In genomic region chr18:45722899-45723298, GRCh38 we compare ENCODE assay signal across 8 cellular contexts. TPM values are rescaled to one million over a fixed set of nuclear protein-coding genes. Genes with fewer than 3 reads are reported as not detected.
DNase-seq lines count a peak whose midpoint lies in the region; TF ChIP-seq lines count a peak whose summit lies in the region.

No MANE protein-coding gene starts in this region.

- H3K36me3 Mint-ChIP-seq in activated T-helper 1 cell treated with anti-CD3 and anti-CD28 coated beads, Interleukin-12 subunit alpha, Interleukin-12 subunit beta, Interleukin-2, Interleukin-4 antibody, amounts not matched to agents 30 ng/mL and 10 ng/mL and 1 ng/mL, durations not matched to agents 14 hours and 24 hours and 36 hours (ENCODE audit: low read depth): no peaks in the 10 kb centered on the region

- no peaks in the 10 kb centered on the region for H3K36me3 ChIP-seq in uterus

- intact Hi-C loops in activated T-helper 1 cell treated with anti-CD3 and anti-CD28 coated beads, Interleukin-12 subunit alpha, Interleukin-12 subunit beta, Interleukin-2, Interleukin-4 antibody, amounts not matched to agents 30 ng/mL and 10 ng/mL and 1 ng/mL, durations not matched to agents 14 hours and 24 hours and 36 hours (cut with micrococcal nuclease): loop anchor here (1.0 to 10.0 kb wide), 7 partner anchors 32 to 352 kb away; partner anchors contain the start of gene PSTPIP2
- intact Hi-C loops in uterus (cut with DNase I; ENCODE audit: low total_unique reads): no loop called here

- TF ChIP-seq POLR2A in uterus (IDR thresholded peaks at IDR 0.05): no peak

- H3K27me3 ChIP-seq in uterus: no peaks in the 10 kb centered on the region

- H3K4me3 ChIP-seq in LNCaP clone FGC (ENCODE audit: low read depth, low read length) (no peak overlapping the region), fibroblast of villous mesenchyme (ENCODE audit: low read depth, low read length) (no peak overlapping the region), uterus (no peak overlapping the region)

- no peak overlapping the region for H3K27ac ChIP-seq in uterus

- no peak overlapping the region for H3K4me3 Mint-ChIP-seq in activated T-helper 1 cell treated with anti-CD3 and anti-CD28 coated beads, Interleukin-12 subunit alpha, Interleukin-12 subunit beta, Interleukin-2, Interleukin-4 antibody, amounts not matched to agents 30 ng/mL and 10 ng/mL and 1 ng/mL, durations not matched to agents 14 hours and 24 hours and 36 hours

- no peaks in the 10 kb centered on the region for H3K9me3 Mint-ChIP-seq in activated T-helper 1 cell treated with anti-CD3 and anti-CD28 coated beads, Interleukin-12 subunit alpha, Interleukin-12 subunit beta, Interleukin-2, Interleukin-4 antibody, amounts not matched to agents 30 ng/mL and 10 ng/mL and 1 ng/mL, durations not matched to agents 14 hours and 24 hours and 36 hours

- no peaks in the 10 kb centered on the region for H3K4me1 Mint-ChIP-seq in activated T-helper 1 cell treated with anti-CD3 and anti-CD28 coated beads, Interleukin-12 subunit alpha, Interleukin-12 subunit beta, Interleukin-2, Interleukin-4 antibody, amounts not matched to agents 30 ng/mL and 10 ng/mL and 1 ng/mL, durations not matched to agents 14 hours and 24 hours and 36 hours (ENCODE audit: low read depth)

- peaks cover 21% of the 10 kb centered on the region for H3K27me3 Mint-ChIP-seq in activated T-helper 1 cell treated with anti-CD3 and anti-CD28 coated beads, Interleukin-12 subunit alpha, Interleukin-12 subunit beta, Interleukin-2, Interleukin-4 antibody, amounts not matched to agents 30 ng/mL and 10 ng/mL and 1 ng/mL, durations not matched to agents 14 hours and 24 hours and 36 hours (ENCODE audit: insufficient read depth)

- peak; percentile 83 for TF ChIP-seq CTCF in LNCaP clone FGC (IDR thresholded peaks at IDR 0.05; ENCODE audit: control insufficient read depth, extremely low read depth, insufficient read depth)
- TF ChIP-seq CTCF in fibroblast of villous mesenchyme (IDR thresholded peaks at IDR 0.05; ENCODE audit: insufficient read depth, low read depth, low read length): peak; percentile 92
- TF ChIP-seq CTCF in uterus (IDR thresholded peaks at IDR 0.05): peak; percentile 4 to 54 (median 34)

- DNase-seq in GDM1 (lab: John Stamatoyannopoulos, UW) (peak; percentile 64), H4 (ENCODE audit: low spot score) (peak; percentile 74), LNCaP clone FGC (ENCODE audit: low read depth) (peak; percentile 53), RPMI7951 (ENCODE audit: low read depth) (peak; percentile 79), fibroblast of villous mesenchyme (ENCODE audit: low read depth) (peak; percentile 80), pons (ENCODE audit: low spot score) (peak; percentile 43), uterus (peak; percentile 30 to 37)
- peak; percentile 54 for DNase-seq in activated T-helper 1 cell treated with anti-CD3 and anti-CD28 coated beads, Interleukin-12 subunit alpha, Interleukin-12 subunit beta, Interleukin-2, Interleukin-4 antibody, amounts not matched to agents 30 ng/mL and 10 ng/mL and 1 ng/mL, durations not matched to agents 14 hours and 24 hours and 36 hours (ENCODE audit: low spot score)

- H3K9me3 ChIP-seq in uterus: no peaks in the 10 kb centered on the region

- H3K4me1 ChIP-seq in uterus: no peaks in the 10 kb centered on the region

- no peak overlapping the region for H3K27ac Mint-ChIP-seq in activated T-helper 1 cell treated with anti-CD3 and anti-CD28 coated beads, Interleukin-12 subunit alpha, Interleukin-12 subunit beta, Interleukin-2, Interleukin-4 antibody, amounts not matched to agents 30 ng/mL and 10 ng/mL and 1 ng/mL, durations not matched to agents 14 hours and 24 hours and 36 hours

RNA-seq across cellular contexts. Expression of gene SLC14A1, which starts 1.1 kb away (rescaled TPM):
- 257 and 276 TPM in 2 replicates for total RNA-seq in H4 (2014; rRNA removed; shearing (Covaris generic))
- 28.6 and 43.4 TPM in 2 replicates for total RNA-seq in RPMI7951 (2014; rRNA removed; shearing (Covaris generic))
- 0.10 and 0.49 TPM in 2 replicates for total RNA-seq in activated T-helper 1 cell treated with anti-CD3 and anti-CD28 coated beads, Interleukin-12 subunit alpha, Interleukin-12 subunit beta, Interleukin-2, Interleukin-4 antibody, amounts not matched to agents 30 ng/mL and 10 ng/mL and 1 ng/mL, durations not matched to agents 14 hours and 24 hours and 36 hours
- total RNA-seq in fibroblast of villous mesenchyme (0.86 and 9.3 TPM in 2 replicates), uterus (10 to 100 TPM in 1 of 4 donors, under 1 TPM in 1, not detected in 2; 0.95 to 26.0 TPM)

Comparison
In these comparisons a context has a peak if more than half of its experiments do, and no peak if none do; other contexts are left out.
1. CTCF ChIP-seq: peak in every context shown above with its lines; median percentile 92 in fibroblast of villous mesenchyme; 83 in LNCaP clone FGC; 34 in uterus.